ENCODE assay signal across 16 cellular contexts in the genomic region with DNA sequence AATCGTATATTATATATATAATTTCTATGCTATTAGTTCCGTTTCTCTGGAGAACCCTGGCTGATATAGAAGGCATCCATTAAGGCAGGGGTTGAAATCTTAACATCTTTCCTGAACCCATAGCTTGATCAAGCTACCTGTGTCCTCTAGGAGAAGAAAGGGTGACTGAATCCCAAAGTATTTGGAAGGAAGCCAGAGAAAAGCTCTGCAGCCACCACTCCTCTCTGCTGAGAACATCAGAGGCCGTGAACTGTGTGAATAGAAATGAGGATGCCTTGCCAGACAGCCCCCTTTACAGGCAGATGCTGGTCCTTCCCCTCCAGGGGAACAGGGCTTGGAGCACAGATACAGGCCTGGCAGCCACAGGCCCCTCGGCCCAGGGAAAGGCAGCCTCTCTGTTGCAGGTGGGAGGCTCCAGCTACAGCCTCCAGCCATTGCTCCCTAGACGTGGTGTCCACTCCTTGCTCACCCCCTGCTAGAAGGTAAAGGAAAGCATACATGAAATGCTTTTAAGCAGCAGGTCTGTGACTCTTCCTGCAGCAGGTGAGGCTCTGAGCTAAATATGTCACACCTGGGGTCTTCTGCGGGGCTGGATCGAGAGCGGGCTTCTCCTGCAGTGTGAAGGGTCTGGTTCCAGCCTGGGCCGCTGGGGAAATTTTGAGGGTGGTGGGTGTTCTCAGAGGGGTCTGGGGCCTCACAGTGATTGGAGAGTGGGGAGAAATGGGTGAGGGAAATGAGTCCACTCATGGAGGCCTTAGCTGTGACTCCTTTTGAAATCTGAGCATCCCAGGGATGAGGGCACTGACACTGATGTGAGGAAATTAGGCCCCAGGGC.
A peak's percentile ranks its signal among the peaks of the same experiment; 100 is the strongest.
DNase-seq lines count a peak whose midpoint lies in the region; ATAC-seq and TF ChIP-seq lines count a peak whose summit lies in the region.
"Had no signal": no experiment of that assay in that cellular context is flagged by ENCODE, and none has a peak within 500 bp of the region (broad histone marks: within the 10 kb centered on the region; RNA-seq: fewer than 3 reads in every experiment).

No MANE protein-coding gene starts in this region.

- H3K4ac ChIP-seq in neuronal stem cell (ENCODE audit: low read length) = no peak overlapping the region

- peak overlapping the region; percentile 8 for H2BK12ac ChIP-seq in neuronal stem cell (ENCODE audit: low read length)

- in situ Hi-C loops in brain microvascular endothelial cell (cut with HindIII; ENCODE audit: low pct_ligation_motif_present, low sequenced_read_pairs) = no loop called here

- H3K4me3 Mint-ChIP-seq in natural killer cell treated with Interleukin-12 subunit alpha and Interleukin-12 subunit beta and Interleukin-15 and Interleukin-18, amount 100 ng/mL, for 72 hours = no peak overlapping the region
- H3K4me3 Mint-ChIP-seq in natural killer cell (no peak overlapping the region), chondrocyte (ENCODE audit: unreplicated experiment) (no peak overlapping the region)
- H3K4me3 Mint-ChIP-seq: activated CD4-positive, alpha-beta T cell treated with anti-CD3 and anti-CD28 coated beads for 36 hours; activated naive CD4-positive, alpha-beta T cell treated with anti-CD3 and anti-CD28 coated beads, Interleukin-2, amount 50 U/mL, for 24 hours had no signal

- no peak overlapping the region for H2AK5ac ChIP-seq in neuronal stem cell (ENCODE audit: low read depth, low read length)

- H3K9me3 Mint-ChIP-seq in natural killer cell treated with Interleukin-12 subunit alpha and Interleukin-12 subunit beta and Interleukin-15 and Interleukin-18, amount 100 ng/mL, for 72 hours = peaks cover 6% of the 10 kb centered on the region
- H3K9me3 Mint-ChIP-seq in natural killer cell (no peaks in the 10 kb centered on the region), chondrocyte (ENCODE audit: low read depth) (no peaks in the 10 kb centered on the region)
- H3K9me3 Mint-ChIP-seq: activated naive CD4-positive, alpha-beta T cell treated with anti-CD3 and anti-CD28 coated beads, Interleukin-2, amount 50 U/mL, for 24 hours had no signal

- H3K9me3 ChIP-seq in neuronal stem cell (replicated peaks in 1 of 2; ENCODE audit: control insufficient read depth in 2 of 2, insufficient read depth in 1 of 2, low read depth in 1 of 2, low read length in 2 of 2) = peaks cover 2% of the 10 kb centered on the region in 2 donors
- H3K9me3 ChIP-seq: thoracic aorta had no signal

- H3K27ac Mint-ChIP-seq in natural killer cell treated with Interleukin-12 subunit alpha and Interleukin-12 subunit beta and Interleukin-15 and Interleukin-18, amount 100 ng/mL, for 72 hours = no peak overlapping the region
- H3K27ac Mint-ChIP-seq in natural killer cell (no peak overlapping the region), chondrocyte (ENCODE audit: unreplicated experiment) (no peak overlapping the region)
- H3K27ac Mint-ChIP-seq: activated CD4-positive, alpha-beta T cell treated with anti-CD3 and anti-CD28 coated beads for 36 hours; activated naive CD4-positive, alpha-beta T cell treated with anti-CD3 and anti-CD28 coated beads, Interleukin-2, amount 50 U/mL, for 24 hours had no signal

- H3K27me3 Mint-ChIP-seq in natural killer cell treated with Interleukin-12 subunit alpha and Interleukin-12 subunit beta and Interleukin-15 and Interleukin-18, amount 100 ng/mL, for 72 hours = peaks cover 0 to 9% of the 10 kb centered on the region in 2 donors
- H3K27me3 Mint-ChIP-seq in natural killer cell (ENCODE audit: low read depth in 2 of 2) = peaks cover 9 to 22% of the 10 kb centered on the region in 2 donors
- no peaks in the 10 kb centered on the region for H3K27me3 Mint-ChIP-seq in chondrocyte (ENCODE audit: low read depth)
- H3K27me3 Mint-ChIP-seq: activated CD4-positive, alpha-beta T cell treated with anti-CD3 and anti-CD28 coated beads for 36 hours; activated naive CD4-positive, alpha-beta T cell treated with anti-CD3 and anti-CD28 coated beads, Interleukin-2, amount 50 U/mL, for 24 hours had no signal

- peak overlapping the region; percentile 24 for H3K18ac ChIP-seq in neuronal stem cell (ENCODE audit: low read length)

- no peak overlapping the region for H3K27ac ChIP-seq in neuronal stem cell (replicated peaks; ENCODE audit: low read length)
- no peak overlapping the region for H3K27ac ChIP-seq in brain microvascular endothelial cell

- H3K36me3 ChIP-seq in neuronal stem cell (replicated peaks in 1 of 2; ENCODE audit: control insufficient read depth in 2 of 2, insufficient read depth in 2 of 2, low read length in 2 of 2) = no peaks in the 10 kb centered on the region
- no peaks in the 10 kb centered on the region for H3K36me3 ChIP-seq in brain microvascular endothelial cell (replicated peaks)
- H3K36me3 ChIP-seq: thoracic aorta had no signal

- no peak overlapping the region for H3K4me2 ChIP-seq in neuronal stem cell (ENCODE audit: insufficient read depth, low read length, poor library complexity, severe bottlenecking)

- H4K8ac ChIP-seq in neuronal stem cell (ENCODE audit: low read depth, low read length) = no peak overlapping the region

- H3K23ac ChIP-seq in neuronal stem cell (ENCODE audit: low read depth, low read length, poor library complexity) = no peak overlapping the region

- peaks cover 7% of the 10 kb centered on the region in 2 donors for H3K4me1 Mint-ChIP-seq in natural killer cell treated with Interleukin-12 subunit alpha and Interleukin-12 subunit beta and Interleukin-15 and Interleukin-18, amount 100 ng/mL, for 72 hours (ENCODE audit: low read depth in 2 of 2)
- H3K4me1 Mint-ChIP-seq in natural killer cell (peaks cover 12 to 13% of the 10 kb centered on the region in 2 donors), chondrocyte (ENCODE audit: low read depth) (peaks cover 49% of the 10 kb centered on the region)

- TF ChIP-seq CTCF in natural killer cell (IDR thresholded peaks at IDR 0.05) = no peak
- no peak for TF ChIP-seq CTCF in chondrocyte (IDR thresholded peaks at IDR 0.05)
- TF ChIP-seq CTCF in brain microvascular endothelial cell (IDR thresholded peaks at IDR 0.05; ENCODE audit: low read depth, low read length, missing control alignments) = no peak

- no peak overlapping the region for H3K4me3 ChIP-seq in neuronal stem cell (ENCODE audit: low read length in 2 of 2)
- no peak overlapping the region for H3K4me3 ChIP-seq in brain microvascular endothelial cell (ENCODE audit: low read depth, low read length)
- H3K4me3 ChIP-seq: thoracic aorta had no signal

- H2BK15ac ChIP-seq in neuronal stem cell (ENCODE audit: low read length) = no peak overlapping the region

- no peak overlapping the region for H2BK5ac ChIP-seq in neuronal stem cell (ENCODE audit: low read length)

- peaks cover 20 to 47% of the 10 kb centered on the region in 2 donors for H3K4me1 ChIP-seq in neuronal stem cell (ENCODE audit: control insufficient read depth in 2 of 2, insufficient read depth in 1 of 2, low read depth in 1 of 2, low read length in 2 of 2)

- H3K79me1 ChIP-seq in neuronal stem cell (ENCODE audit: low read depth, low read length) = no peaks in the 10 kb centered on the region

- intact Hi-C loops in natural killer cell (cut with micrococcal nuclease) = no loop called here

- no peak overlapping the region for H3K9ac ChIP-seq in neuronal stem cell (ENCODE audit: low read depth, low read length, poor library complexity)

- no CpG with 5 or more reads among the region's 9 CpGs for whole genome bisulfite sequencing in neuronal stem cell (ENCODE audit: extremely low coverage in 2 of 2, insufficient read length in 2 of 2, insufficient replicate concordance in 1 of 2), 2 donors

- DNase-seq in natural killer cell treated with Interleukin-12 subunit alpha and Interleukin-12 subunit beta and Interleukin-15 and Interleukin-18, amount 100 ng/mL, for 72 hours (ENCODE audit: low spot score) = peak; percentile 50
- DNase-seq in natural killer cell (no peak), chondrocyte (ENCODE audit: low spot score) (peak; percentile 47), neuronal stem cell (ENCODE audit: low spot score) (no peak), brain microvascular endothelial cell (no peak), NK-92 (lab: John Stamatoyannopoulos, UW; ENCODE audit: unreplicated experiment) (no peak), kidney glomerular epithelial cell (lab: John Stamatoyannopoulos, UW) (no peak)
- DNase-seq in stimulated activated CD4-positive, alpha-beta T cell treated with anti-CD3 and anti-CD28 coated beads, Interleukin-1b, Interleukin-23, amount 100 ng/mL, for 48 hours = no peak
- DNase-seq: activated CD4-positive, alpha-beta T cell treated with anti-CD3 and anti-CD28 coated beads for 36 hours; caudate nucleus; effector memory CD4-positive, alpha-beta T cell; foreskin melanocyte; NCI-H2081 treated with DMSO at 0.1 percent for 48 hours; SHP77 treated with DMSO at 0.1 percent for 48 hours had no signal

- no peak overlapping the region for H3K14ac ChIP-seq in neuronal stem cell (ENCODE audit: low read length)

- H2AFZ ChIP-seq in neuronal stem cell (ENCODE audit: low read length) = no peak overlapping the region

- no peak overlapping the region for H4K91ac ChIP-seq in neuronal stem cell (ENCODE audit: low read depth, low read length, poor library complexity)

- no peaks in the 10 kb centered on the region for H3K27me3 ChIP-seq in neuronal stem cell (ENCODE audit: control insufficient read depth in 3 of 3, insufficient read depth in 3 of 3, low read depth in 1 of 3, low read length in 3 of 3)
- H3K27me3 ChIP-seq in brain microvascular endothelial cell (replicated peaks) = no peaks in the 10 kb centered on the region

- no peak overlapping the region for H2BK120ac ChIP-seq in neuronal stem cell (ENCODE audit: low read depth, low read length)

- ATAC-seq in natural killer cell treated with Interleukin-12 subunit alpha and Interleukin-12 subunit beta and Interleukin-15 and Interleukin-18, amount 100 ng/mL, for 72 hours = no peak
- no peak for ATAC-seq in natural killer cell
- ATAC-seq: activated CD4-positive, alpha-beta T cell treated with anti-CD3 and anti-CD28 coated beads for 36 hours had no signal

- H3K36me3 Mint-ChIP-seq in natural killer cell treated with Interleukin-12 subunit alpha and Interleukin-12 subunit beta and Interleukin-15 and Interleukin-18, amount 100 ng/mL, for 72 hours = no peaks in the 10 kb centered on the region
- no peaks in the 10 kb centered on the region for H3K36me3 Mint-ChIP-seq in natural killer cell
- H3K36me3 Mint-ChIP-seq in chondrocyte (ENCODE audit: low read depth) = no peaks in the 10 kb centered on the region

Comparison
In these comparisons a context has a peak if more than half of its experiments do, and no peak if none do; other contexts are left out.
1. DNase-seq: peak in natural killer cell treated with Interleukin-12 subunit alpha and Interleukin-12 subunit beta and Interleukin-15 and Interleukin-18, amount 100 ng/mL, for 72 hours (single experiment) and chondrocyte (single experiment); none in natural killer cell (single experiment), neuronal stem cell (single experiment), brain microvascular endothelial cell (single experiment), NK-92 (single experiment), kidney glomerular epithelial cell (single experiment) and stimulated activated CD4-positive, alpha-beta T cell treated with anti-CD3 and anti-CD28 coated beads, Interleukin-1b, Interleukin-23, amount 100 ng/mL, for 48 hours (single experiment).